10 cellular contexts compared by ENCODE assay signal in genomic region chr10:17512341-17513001, GRCh38. TPM values are rescaled to one million over a fixed set of nuclear protein-coding genes. Genes with fewer than 3 reads are reported as not detected.
DNase-seq lines count a peak whose midpoint lies in the region; ATAC-seq, FAIRE-seq and TF ChIP-seq lines count a peak whose summit lies in the region.
"Had no signal": no experiment of that assay in that cellular context is flagged by ENCODE, and none has a peak within 500 bp of the region (broad histone marks: within the 10 kb centered on the region; RNA-seq: fewer than 3 reads in every experiment).

No MANE protein-coding gene starts in this region.

- DNase-seq in AG09319 (ENCODE audit: extremely low read depth, low read depth) (peak; percentile 83), HS-27A (ENCODE audit: low read depth) (peak; percentile 84), cardiac fibroblast (ENCODE audit: low read depth in 2 of 2) (peak; percentile 95), lung (ENCODE audit: low spot score) (no peak), Kasumi-1 (lab: John Stamatoyannopoulos, UW) (no peak), D721Med (ENCODE audit: insufficient read length, low spot score) (no peak), NCI-H1092 (lab: John Stamatoyannopoulos, UW) (no peak)
- no peak for DNase-seq in activated T-helper 2 cell treated with anti-CD3 and anti-CD28 coated beads, Interferon-gamma antibody, Interleukin-2, Interleukin-4, amounts not matched to agents 10 μg/mL and 5 μg/mL and 100 μg/mL, durations not matched to agents 14 hours and 24 hours and 36 hours (ENCODE audit: low spot score)
- DNase-seq: activated B cell treated with CpG ODN at 0.5 μM for 24 hours; stimulated activated naive CD4-positive, alpha-beta T cell treated with Interleukin-2 at 50 U/mL for 16 hours had no signal

- H3K27ac ChIP-seq in lung (ENCODE audit: low read depth in 1 of 2, low read length in 1 of 2) = no peak overlapping the region

- 63 to 68% methylated on average over 5 of the region's 5 CpGs for WGBS in lung, 2 donors

- H3K36me3 Mint-ChIP-seq in activated T-helper 2 cell treated with anti-CD3 and anti-CD28 coated beads, Interferon-gamma antibody, Interleukin-2, Interleukin-4, amounts not matched to agents 10 μg/mL and 5 μg/mL and 100 μg/mL, durations not matched to agents 14 hours and 24 hours and 36 hours (ENCODE audit: low read depth) = no peaks in the 10 kb centered on the region

- peaks cover 0 to 4% of the 10 kb centered on the region in 2 donors for H3K9me3 ChIP-seq in lung (ENCODE audit: control insufficient read depth in 2 of 2, insufficient read depth in 1 of 2, low read length in 1 of 2)

- no peaks in the 10 kb centered on the region for H3K27me3 ChIP-seq in lung (ENCODE audit: control insufficient read depth, insufficient read depth)

- TF ChIP-seq CTCF in AG09319 (IDR thresholded peaks at IDR 0.05; ENCODE audit: low read depth, low read length) (no peak), cardiac fibroblast (IDR thresholded peaks at IDR 0.05; ENCODE audit: low read depth, low read length) (no peak), lung (IDR thresholded peaks at IDR 0.05; ENCODE audit: control extremely low read depth, extremely low read depth) (no peak), D721Med (IDR thresholded peaks at IDR 0.05; ENCODE audit: insufficient read depth, missing control alignments) (no peak)

- no peak overlapping the region for H3K27ac Mint-ChIP-seq in activated T-helper 2 cell treated with anti-CD3 and anti-CD28 coated beads, Interferon-gamma antibody, Interleukin-2, Interleukin-4, amounts not matched to agents 10 μg/mL and 5 μg/mL and 100 μg/mL, durations not matched to agents 14 hours and 24 hours and 36 hours
- H3K27ac Mint-ChIP-seq: activated B cell treated with CpG ODN at 0.5 μM for 24 hours had no signal

- no peak for FAIRE-seq in D721Med (lab: Jason Lieb, UNC)

- peaks cover 27% of the 10 kb centered on the region for H3K4me1 Mint-ChIP-seq in activated T-helper 2 cell treated with anti-CD3 and anti-CD28 coated beads, Interferon-gamma antibody, Interleukin-2, Interleukin-4, amounts not matched to agents 10 μg/mL and 5 μg/mL and 100 μg/mL, durations not matched to agents 14 hours and 24 hours and 36 hours (ENCODE audit: low read depth)
- H3K4me1 Mint-ChIP-seq: activated B cell treated with CpG ODN at 0.5 μM for 24 hours had no signal

- H3K9me3 Mint-ChIP-seq in activated T-helper 2 cell treated with anti-CD3 and anti-CD28 coated beads, Interferon-gamma antibody, Interleukin-2, Interleukin-4, amounts not matched to agents 10 μg/mL and 5 μg/mL and 100 μg/mL, durations not matched to agents 14 hours and 24 hours and 36 hours = peaks cover 9% of the 10 kb centered on the region

- no peak overlapping the region for H3K4me3 ChIP-seq in cardiac fibroblast (replicated peaks in 1 of 2; ENCODE audit: low read depth in 2 of 2, low read length in 2 of 2)
- no peak overlapping the region for H3K4me3 ChIP-seq in lung

- ATAC-seq in lung (ENCODE audit: insufficient read depth, low FRiP score) = peak; percentile 46

- peaks cover 1% of the 10 kb centered on the region for H3K27me3 Mint-ChIP-seq in activated T-helper 2 cell treated with anti-CD3 and anti-CD28 coated beads, Interferon-gamma antibody, Interleukin-2, Interleukin-4, amounts not matched to agents 10 μg/mL and 5 μg/mL and 100 μg/mL, durations not matched to agents 14 hours and 24 hours and 36 hours (ENCODE audit: low read depth)
- H3K27me3 Mint-ChIP-seq: activated B cell treated with CpG ODN at 0.5 μM for 24 hours had no signal

- H3K36me3 ChIP-seq in lung (ENCODE audit: control insufficient read depth in 2 of 2, insufficient read depth in 2 of 2, low read length in 2 of 2) = no peaks in the 10 kb centered on the region

- peaks cover 0 to 1% of the 10 kb centered on the region in 2 donors for H3K4me1 ChIP-seq in lung (ENCODE audit: control insufficient read depth in 2 of 2, insufficient read depth in 2 of 2, low read length in 2 of 2)

- intact Hi-C loops in activated T-helper 2 cell treated with anti-CD3 and anti-CD28 coated beads, Interferon-gamma antibody, Interleukin-2, Interleukin-4, amounts not matched to agents 10 μg/mL and 5 μg/mL and 100 μg/mL, durations not matched to agents 14 hours and 24 hours and 36 hours (cut with micrococcal nuclease) = loop anchor here (5.0 kb wide), 1 partner anchor 85 kb away; no protein-coding TSS in a partner anchor

- no peak overlapping the region for H3K4me3 Mint-ChIP-seq in activated T-helper 2 cell treated with anti-CD3 and anti-CD28 coated beads, Interferon-gamma antibody, Interleukin-2, Interleukin-4, amounts not matched to agents 10 μg/mL and 5 μg/mL and 100 μg/mL, durations not matched to agents 14 hours and 24 hours and 36 hours (ENCODE audit: low read depth)
- H3K4me3 Mint-ChIP-seq: activated B cell treated with CpG ODN at 0.5 μM for 24 hours had no signal

RNA-seq across cellular contexts. Expression of gene ST8SIA6, which starts 58.1 kb away (rescaled TPM):
- total RNA-seq in lung = 10 to 100 TPM in 1 of 2 donors, 1 to 10 TPM in 1; 4.0 to 22.0 TPM
- 1 to 10 TPM in 1 of 2 donors, under 1 TPM in 1; 0.43 to 1.8 TPM for polyA plus RNA-seq in lung
- total RNA-seq in activated T-helper 2 cell treated with anti-CD3 and anti-CD28 coated beads, Interferon-gamma antibody, Interleukin-2, Interleukin-4, amounts not matched to agents 10 μg/mL and 5 μg/mL and 100 μg/mL, durations not matched to agents 14 hours and 24 hours and 36 hours = not detected in 2 replicates

Comparison
In these comparisons a context has a peak if more than half of its experiments do, and no peak if none do; other contexts are left out.
1. DNase-seq: peak in AG09319 (single experiment), HS-27A (single experiment) and cardiac fibroblast (2 of 2); none in lung (single experiment), Kasumi-1 (0 of 2), D721Med (single experiment), activated T-helper 2 cell treated with anti-CD3 and anti-CD28 coated beads, Interferon-gamma antibody, Interleukin-2, Interleukin-4, amounts not matched to agents 10 μg/mL and 5 μg/mL and 100 μg/mL, durations not matched to agents 14 hours and 24 hours and 36 hours (single experiment) and NCI-H1092 (single experiment).